7 cellular contexts compared by ENCODE assay signal in the genomic region with DNA sequence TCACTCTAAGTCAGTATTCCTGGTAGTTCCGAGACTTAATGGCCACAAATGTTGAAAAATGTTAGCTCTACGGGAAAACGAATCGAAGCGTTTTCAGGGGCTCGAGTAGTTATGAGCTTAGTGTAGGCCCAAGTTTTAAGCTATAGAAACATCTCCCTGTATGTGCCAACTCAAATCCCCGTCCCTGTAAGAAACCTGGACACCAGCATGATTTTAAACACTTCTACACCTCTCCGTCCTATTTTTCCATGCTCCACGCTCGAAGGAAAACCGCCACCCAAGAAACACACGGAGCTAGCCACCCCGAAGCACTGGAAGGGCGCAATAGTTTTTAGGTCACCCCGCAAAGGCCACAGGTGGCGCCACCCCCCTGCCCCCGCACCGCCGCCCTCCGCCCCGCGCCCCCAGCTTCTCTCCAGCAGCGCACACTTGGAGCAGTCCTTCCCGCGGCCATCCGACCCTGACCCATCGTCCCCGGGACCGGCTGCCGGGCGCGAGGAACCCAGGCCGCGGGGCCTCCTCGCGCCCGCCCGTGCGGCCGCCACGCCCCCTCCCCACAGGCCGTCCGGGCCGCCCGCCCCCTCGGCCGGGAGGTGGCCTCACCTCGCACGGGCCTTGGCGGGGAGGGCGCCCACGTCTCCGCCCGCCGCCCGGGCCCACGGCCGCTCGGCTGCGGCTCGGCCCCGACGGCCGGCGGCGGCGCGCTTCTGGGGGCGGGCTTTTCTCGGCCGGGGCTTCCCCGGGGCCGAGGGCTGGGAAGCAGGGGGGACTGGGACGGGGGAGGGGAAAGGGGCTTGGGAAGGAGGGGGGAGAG. TPM values are rescaled to one million over a fixed set of nuclear protein-coding genes. Genes with fewer than 3 reads are reported as not detected.
A peak's percentile ranks its signal among the peaks of the same experiment; 100 is the strongest.
DNase-seq lines count a peak whose midpoint lies in the region; ATAC-seq and TF ChIP-seq lines count a peak whose summit lies in the region.

No MANE protein-coding gene starts in this region.

- H3K27ac ChIP-seq in HL-60 (replicated peaks) = peak overlapping the region; percentile 89

- 0 out of 2 replicates have a peak, but pooled peaks cover 1% of the 10 kb centered on the region for H3K36me3 ChIP-seq in GM06990 (ENCODE audit: control insufficient read depth, insufficient read depth, low read length)

- H3K36me3 Mint-ChIP-seq in dendritic cell treated with granulocyte-macrophage colony-stimulating factor and Interleukin-4, amounts not matched to agents 40 ng/mL and 50 ng/mL, for 4 days (ENCODE audit: low read depth) = peaks cover 14% of the 10 kb centered on the region

- intact Hi-C loops in dendritic cell treated with granulocyte-macrophage colony-stimulating factor and Interleukin-4, amounts not matched to agents 40 ng/mL and 50 ng/mL, for 4 days (cut with micrococcal nuclease) = no loop called here

- ATAC-seq in GM21367 (IDR thresholded peaks at IDR 0.05; ENCODE audit: unreplicated experiment) = peak; percentile 44

- TF ChIP-seq CTCF in GM06990 (IDR thresholded peaks at IDR 0.05; ENCODE audit: insufficient read depth, low read length, poor library complexity, severe bottlenecking) = peak; percentile 27
- no peak for TF ChIP-seq CTCF in HL-60 (IDR thresholded peaks at IDR 0.05; ENCODE audit: insufficient read depth, low read length)

- H3K27ac Mint-ChIP-seq in dendritic cell treated with granulocyte-macrophage colony-stimulating factor and Interleukin-4, amounts not matched to agents 40 ng/mL and 50 ng/mL, for 4 days = peak overlapping the region; percentile 98

- no peaks in the 10 kb centered on the region for H3K27me3 Mint-ChIP-seq in dendritic cell treated with granulocyte-macrophage colony-stimulating factor and Interleukin-4, amounts not matched to agents 40 ng/mL and 50 ng/mL, for 4 days

- peaks cover 31% of the 10 kb centered on the region for H3K4me1 Mint-ChIP-seq in dendritic cell treated with granulocyte-macrophage colony-stimulating factor and Interleukin-4, amounts not matched to agents 40 ng/mL and 50 ng/mL, for 4 days (ENCODE audit: low read depth)

- H3K9me3 Mint-ChIP-seq in dendritic cell treated with granulocyte-macrophage colony-stimulating factor and Interleukin-4, amounts not matched to agents 40 ng/mL and 50 ng/mL, for 4 days = no peaks in the 10 kb centered on the region

- H3K27me3 ChIP-seq in GM06990 (replicated peaks; ENCODE audit: control insufficient read depth, insufficient read depth, low read length) (no peaks in the 10 kb centered on the region), HL-60 (ENCODE audit: insufficient read depth, poor library complexity, severe bottlenecking) (no peaks in the 10 kb centered on the region)

- peak overlapping the region; percentile 88 for H3K4me3 Mint-ChIP-seq in dendritic cell treated with granulocyte-macrophage colony-stimulating factor and Interleukin-4, amounts not matched to agents 40 ng/mL and 50 ng/mL, for 4 days

- peak overlapping the region; percentile 81 for H3K4me3 ChIP-seq in GM06990 (replicated peaks; ENCODE audit: low read depth, low read length)
- H3K4me3 ChIP-seq in HL-60 (replicated peaks; ENCODE audit: insufficient read depth, low read length) = peak overlapping the region; percentile 58

- DNase-seq in GM06990 (ENCODE audit: extremely low read depth, insufficient read length) = no peak
- peak; percentile 40 to 51 for DNase-seq in HL-60 (ENCODE audit: low read depth in 1 of 2, low spot score in 1 of 2)
- peak in 3 of 5 donors; percentile 36 to 64 (median 42) for DNase-seq in T-helper 1 cell
- DNase-seq in lung microvascular endothelial cell (ENCODE audit: low read depth in 2 of 2) = peak; percentile 43 to 48
- DNase-seq in superior temporal gyrus (ENCODE audit: extremely low spot score) = peak; percentile 40

RNA-seq across cellular contexts. Expression of a gene that starts 0.5 kb away (rescaled TPM):
- 3.5 and 5.6 TPM in 2 replicates for total RNA-seq in lung microvascular endothelial cell

RNA-seq across cellular contexts. Expression of a gene that starts 4.3 kb away (rescaled TPM):
- total RNA-seq in lung microvascular endothelial cell = not detected in 2 replicates

RNA-seq across cellular contexts. Expression of a gene that starts 24.8 kb away (rescaled TPM):
- not detected in 2 replicates for total RNA-seq in lung microvascular endothelial cell

RNA-seq across cellular contexts. Expression of a gene that starts 29.3 kb away (rescaled TPM):
- not detected in 2 replicates for total RNA-seq in lung microvascular endothelial cell

RNA-seq across cellular contexts. Expression of a gene that starts 49.3 kb away (rescaled TPM):
- under 0.01 TPM in 1 of 2 replicates, not detected in the other for total RNA-seq in lung microvascular endothelial cell
